In the genomic region with DNA sequence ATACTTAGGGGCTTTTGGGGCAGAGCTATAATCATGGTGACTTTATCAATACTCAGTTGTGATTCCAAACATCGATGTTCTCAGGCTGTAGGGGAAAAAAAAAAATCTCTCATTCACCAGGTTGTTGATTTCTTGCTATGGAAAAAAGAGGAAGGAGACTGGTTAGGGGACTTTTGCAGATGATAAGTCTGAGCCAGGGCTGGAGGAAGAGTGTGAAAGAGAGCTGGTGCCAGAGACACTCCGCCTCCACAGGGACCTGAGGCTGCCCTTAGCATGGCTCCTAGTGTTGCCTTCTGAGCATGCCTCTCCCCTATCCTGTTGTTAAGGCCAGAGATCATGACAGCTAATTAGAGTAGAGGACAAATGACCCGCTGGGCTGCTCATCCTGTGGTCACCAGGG, we compare ENCODE assay signal across 14 cellular contexts. TPM values are rescaled to one million over a fixed set of nuclear protein-coding genes. Genes with fewer than 3 reads are reported as not detected.
DNase-seq lines count a peak whose midpoint lies in the region; ATAC-seq and TF ChIP-seq lines count a peak whose summit lies in the region.
"Had no signal": no experiment of that assay in that cellular context is flagged by ENCODE, and none has a peak within 500 bp of the region (broad histone marks: within the 10 kb centered on the region; RNA-seq: fewer than 3 reads in every experiment).

No MANE protein-coding gene starts in this region.

- H3K36me3 Mint-ChIP-seq in endodermal cell (ENCODE audit: low read depth) = no peaks in the 10 kb centered on the region
- H3K36me3 Mint-ChIP-seq in progenitor cell of endocrine pancreas (ENCODE audit: insufficient read depth) = no peaks in the 10 kb centered on the region

- no peak for TF ChIP-seq CTCF in endodermal cell (conservative IDR thresholded peaks at IDR 0.05)
- no peak for TF ChIP-seq CTCF in progenitor cell of endocrine pancreas (IDR thresholded peaks at IDR 0.05; ENCODE audit: unreplicated experiment)
- no peak for TF ChIP-seq CTCF in GM13976 (IDR thresholded peaks at IDR 0.05; ENCODE audit: borderline replicate concordance, control extremely low read depth, extremely low read depth, insufficient read depth, missing control alignments)

- peaks cover 28% of the 10 kb centered on the region for H3K4me1 ChIP-seq in endodermal cell (ENCODE audit: control insufficient read depth, insufficient read depth, low read length)

- no peak overlapping the region for H3K4me3 Mint-ChIP-seq in endodermal cell
- H3K4me3 Mint-ChIP-seq in progenitor cell of endocrine pancreas (ENCODE audit: low read depth) = no peak overlapping the region
- H3K4me3 Mint-ChIP-seq: activated T-helper 17 cell treated with anti-CD3 and anti-CD28 coated beads, Interleukin-2, amount 50 U/mL, for 72 hours; stimulated activated naive CD8-positive, alpha-beta T cell treated with anti-CD3 and anti-CD28 coated beads, Interleukin-15, amount 100 ng/mL, for 72 hours had no signal

- H3K4me1 Mint-ChIP-seq in endodermal cell = peaks cover 54% of the 10 kb centered on the region
- peaks cover 44% of the 10 kb centered on the region for H3K4me1 Mint-ChIP-seq in progenitor cell of endocrine pancreas (ENCODE audit: low read depth)
- H3K4me1 Mint-ChIP-seq: activated T-helper 17 cell treated with anti-CD3 and anti-CD28 coated beads, Interleukin-2, amount 50 U/mL, for 72 hours had no signal

- H3K36me3 ChIP-seq in endodermal cell (ENCODE audit: control insufficient read depth, insufficient read depth, low read length) = no peaks in the 10 kb centered on the region
- H3K36me3 ChIP-seq: HAP-1, sigmoid colon had no signal

- H3K9me3 ChIP-seq in endodermal cell (ENCODE audit: control insufficient read depth, low read length) = no peaks in the 10 kb centered on the region
- H3K9me3 ChIP-seq: HAP-1, sigmoid colon had no signal

- H3K27me3 Mint-ChIP-seq in endodermal cell (ENCODE audit: insufficient read depth) = peaks cover 16% of the 10 kb centered on the region
- peaks cover 2% of the 10 kb centered on the region for H3K27me3 Mint-ChIP-seq in progenitor cell of endocrine pancreas
- H3K27me3 Mint-ChIP-seq: stimulated activated naive CD8-positive, alpha-beta T cell treated with anti-CD3 and anti-CD28 coated beads, Interleukin-15, amount 100 ng/mL, for 72 hours had no signal

- WGBS in endodermal cell (ENCODE audit: insufficient coverage in 1 of 2, insufficient read length in 1 of 2), 2 experiments = 70 to 88% methylated on average over 2 to 3 of the region's 3 CpGs

- in situ Hi-C loops in KBM-7 (cut with MboI; ENCODE audit: low pct_unique_long_range_greater_than_20kb, low sequenced_read_pairs) = loop anchor here (10.0 kb wide), 1 partner anchor 97 kb away; no protein-coding TSS in a partner anchor
- in situ Hi-C loops in GM13976 (cut with MboI; ENCODE audit: low sequenced_read_pairs, unreplicated experiment) = no loop called here

- H3K4me3 ChIP-seq in endodermal cell (ENCODE audit: low read length) = no peak overlapping the region
- H3K4me3 ChIP-seq: HAP-1, sigmoid colon had no signal

- H3K27ac Mint-ChIP-seq in endodermal cell (no peak overlapping the region), progenitor cell of endocrine pancreas (peak overlapping the region; percentile 70)
- H3K27ac Mint-ChIP-seq: activated T-helper 17 cell treated with anti-CD3 and anti-CD28 coated beads, Interleukin-2, amount 50 U/mL, for 72 hours; stimulated activated naive CD8-positive, alpha-beta T cell treated with anti-CD3 and anti-CD28 coated beads, Interleukin-15, amount 100 ng/mL, for 72 hours had no signal

- DNase-seq in KBM-7 = peak; percentile 77
- DNase-seq in NOMO-1 treated with dmso at 0.1 percent for 144 hours (lab: John Stamatoyannopoulos, UW; ENCODE audit: unreplicated experiment) = peak; percentile 68
- peak; percentile 42 for DNase-seq in endodermal cell
- no peak for DNase-seq in progenitor cell of endocrine pancreas (ENCODE audit: low spot score, unreplicated experiment)
- no peak for DNase-seq in GM13976 (ENCODE audit: low spot score)
- DNase-seq in GM19238 (ENCODE audit: insufficient read length, low spot score) = no peak
- DNase-seq: activated CD4-positive, alpha-beta T cell treated with anti-CD3 and anti-CD28 coated beads, Interleukin-2, amount 50 U/mL, for 4 hours; islet precursor cell; sigmoid colon; stimulated activated naive CD8-positive, alpha-beta T cell treated with anti-CD3 and anti-CD28 coated beads, Interleukin-15, amount 100 ng/mL, for 72 hours had no signal

- H3K9me3 Mint-ChIP-seq in endodermal cell (no peaks in the 10 kb centered on the region), progenitor cell of endocrine pancreas (ENCODE audit: low read depth) (no peaks in the 10 kb centered on the region)
- H3K9me3 Mint-ChIP-seq: activated T-helper 17 cell treated with anti-CD3 and anti-CD28 coated beads, Interleukin-2, amount 50 U/mL, for 72 hours; stimulated activated naive CD8-positive, alpha-beta T cell treated with anti-CD3 and anti-CD28 coated beads, Interleukin-15, amount 100 ng/mL, for 72 hours had no signal

- ATAC-seq in HG02884 (IDR thresholded peaks at IDR 0.05; ENCODE audit: unreplicated experiment) = no peak
- ATAC-seq: activated T-helper 17 cell treated with anti-CD3 and anti-CD28 coated beads, Interleukin-2, amount 50 U/mL, for 72 hours; stimulated activated naive CD8-positive, alpha-beta T cell treated with anti-CD3 and anti-CD28 coated beads, Interleukin-15, amount 100 ng/mL, for 72 hours had no signal

- peaks cover 4% of the 10 kb centered on the region for H3K27me3 ChIP-seq in endodermal cell (ENCODE audit: control insufficient read depth, insufficient read depth, low read length, poor library complexity, severe bottlenecking)
- H3K27me3 ChIP-seq: sigmoid colon had no signal

- H3K9ac ChIP-seq in endodermal cell (ENCODE audit: extremely low read depth, low read length, poor library complexity, severe bottlenecking) = no peak overlapping the region

- no peak overlapping the region for H3K27ac ChIP-seq in endodermal cell (ENCODE audit: low read depth, low read length)
- H3K27ac ChIP-seq: epithelial cell of prostate, sigmoid colon had no signal

RNA-seq across cellular contexts. Expression of gene UPB1, which starts 16.9 kb away (rescaled TPM):
- total RNA-seq in endodermal cell (under 1 TPM in 1 of 2 donors, not detected in 1; 0.40 TPM), progenitor cell of endocrine pancreas (0.50 and 0.75 TPM in 2 replicates)
- polyA plus RNA-seq in endodermal cell (2013, experiment 1 of 2) = 0.14 TPM
- polyA plus RNA-seq in endodermal cell (2013, experiment 2 of 2) = 0.33 TPM

RNA-seq across cellular contexts. Expression of gene GUCD1, which starts 42.9 kb away (rescaled TPM):
- total RNA-seq in endodermal cell = 10 to 100 TPM; 64.7 to 73.6 TPM
- 38.1 TPM for polyA plus RNA-seq in endodermal cell (2013, experiment 1 of 2)
- 44.2 TPM for polyA plus RNA-seq in endodermal cell (2013, experiment 2 of 2)
- total RNA-seq in progenitor cell of endocrine pancreas = 62.0 and 67.5 TPM in 2 replicates

RNA-seq across cellular contexts. Expression of gene SNRPD3, which starts 43.8 kb away (rescaled TPM):
- 100 to 1,000 TPM; 158 to 180 TPM for total RNA-seq in endodermal cell
- polyA plus RNA-seq in endodermal cell (2013, experiment 1 of 2) = 174 TPM
- 166 TPM for polyA plus RNA-seq in endodermal cell (2013, experiment 2 of 2)
- total RNA-seq in progenitor cell of endocrine pancreas = 124 and 125 TPM in 2 replicates

Comparison
In these comparisons a context has a peak if more than half of its experiments do, and no peak if none do; other contexts are left out.
1. DNase-seq: peak in KBM-7 (single experiment), NOMO-1 treated with dmso at 0.1 percent for 144 hours (single experiment) and endodermal cell (single experiment); none in progenitor cell of endocrine pancreas (single experiment), GM13976 (single experiment) and GM19238 (single experiment).